32 cellular contexts compared by ENCODE assay signal in the genomic region with DNA sequence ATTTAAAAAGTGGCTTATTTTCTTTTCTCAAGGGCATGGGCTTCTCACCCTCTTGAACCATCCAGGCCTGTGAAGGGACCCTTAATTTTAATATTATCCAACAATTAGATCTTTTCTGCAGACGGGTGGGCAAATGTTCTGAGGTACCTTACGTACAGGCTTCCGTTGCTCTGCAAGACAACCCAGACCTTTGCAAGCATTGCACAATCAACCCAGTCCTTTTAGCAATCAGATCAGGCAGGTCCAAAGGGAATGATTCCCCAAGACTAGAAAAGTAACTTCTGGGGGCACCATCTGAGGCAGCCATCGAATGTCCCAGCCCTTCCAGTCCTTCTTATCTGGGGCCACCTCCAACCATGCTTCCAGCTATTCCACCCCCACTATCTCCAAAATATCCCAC.
"Had no signal": no experiment of that assay in that cellular context is flagged by ENCODE, and none has a peak within 500 bp of the region (broad histone marks: within the 10 kb centered on the region; RNA-seq: fewer than 3 reads in every experiment).

No MANE protein-coding gene starts in this region.

- DNase-seq: activated B cell treated with CpG ODN at 0.5 μM for 24 hours; activated CD4-positive, alpha-beta memory T cell treated with anti-CD3 and anti-CD28 coated beads for 36 hours; activated CD4-positive, alpha-beta T cell treated with anti-CD3 and anti-CD28 coated beads for 4 hours; activated CD4-positive, alpha-beta T cell treated with anti-CD3 and anti-CD28 coated beads, Interleukin-2, amount 10 ng/mL, durations not matched to agents 24 days and 14 days; activated CD4-positive, alpha-beta T cell treated with anti-CD3 and anti-CD28 coated beads, Interleukin-2, amount 50 U/mL, for 1 hour; activated CD4-positive, alpha-beta T cell treated with anti-CD3 and anti-CD28 coated beads, Interleukin-2, amount 50 U/mL, for 4 hours; activated CD4-positive, CD25-positive, alpha-beta regulatory T cell treated with anti-CD3 and anti-CD28 coated beads, Interleukin-2, amount 50 U/mL, for 72 hours; activated CD8-positive, alpha-beta memory T cell treated with anti-CD3 and anti-CD28 coated beads, Interleukin-2, amount 50 U/mL, for 4 hours; activated CD8-positive, alpha-beta T cell treated with anti-CD3 and anti-CD28 coated beads for 36 hours; activated effector memory CD4-positive, alpha-beta T cell treated with anti-CD3 and anti-CD28 coated beads, Interleukin-2, amount 50 U/mL, for 16 hours; activated gamma-delta T cell treated with Interleukin-2 at 50 U/mL for 16 hours; activated naive CD4-positive, alpha-beta T cell; activated naive CD4-positive, alpha-beta T cell treated with anti-CD3 and anti-CD28 coated beads for 36 hours; activated naive CD4-positive, alpha-beta T cell treated with anti-CD3 and anti-CD28 coated beads, Interleukin-2, amount 50 U/mL, for 16 hours; activated naive CD8-positive, alpha-beta T cell treated with anti-CD3 and anti-CD28 coated beads for 36 hours; activated T-cell treated with anti-CD3 and anti-CD28 coated beads for 4 hours; activated T-cell treated with anti-CD3 and anti-CD28 coated beads, Interleukin-2, amount 50 U/mL, for 1 hour; activated T-cell treated with anti-CD3 and anti-CD28 coated beads, Interleukin-2, amount 50 U/mL, for 4 hours; activated T-cell treated with anti-CD3 and anti-CD28 coated beads, Interleukin-2, amount 50 U/mL, for 72 hours; adrenal gland; amniotic stem cell; aorta; body of pancreas; brain microvascular endothelial cell; cerebellar nuclear complex; colonic mucosa; T-helper 2 cell; T-helper 9 cell had no signal

- H3K27ac ChIP-seq: adrenal gland, body of pancreas, brain microvascular endothelial cell, breast epithelium, colonic mucosa, VCaP had no signal

- H3K27me3 ChIP-seq: adrenal gland, body of pancreas, brain microvascular endothelial cell, breast epithelium, colonic mucosa had no signal

- H3K36me3 ChIP-seq: adrenal gland, brain microvascular endothelial cell, breast epithelium, colonic mucosa had no signal

- H3K4me3 ChIP-seq: adrenal gland, body of pancreas, breast epithelium, colonic mucosa had no signal

- ATAC-seq: activated CD8-positive, alpha-beta T cell treated with anti-CD3 and anti-CD28 coated beads for 36 hours; activated naive CD4-positive, alpha-beta T cell treated with anti-CD3 and anti-CD28 coated beads, Interleukin-2, amount 50 U/mL, for 72 hours; activated T-cell treated with anti-CD3 and anti-CD28 coated beads, Interleukin-2, amount 50 U/mL, for 4 hours; activated T-cell treated with anti-CD3 and anti-CD28 coated beads, Interleukin-2, amount 50 U/mL, for 72 hours; activated T-helper 17 cell treated with anti-CD3 and anti-CD28 coated beads, Interleukin-2, amount 50 U/mL, for 72 hours; body of pancreas had no signal

- H3K9me3 ChIP-seq: adrenal gland, colonic mucosa had no signal

- H3K4me1 ChIP-seq: adrenal gland, body of pancreas, breast epithelium, colonic mucosa had no signal
